In the genomic region with DNA sequence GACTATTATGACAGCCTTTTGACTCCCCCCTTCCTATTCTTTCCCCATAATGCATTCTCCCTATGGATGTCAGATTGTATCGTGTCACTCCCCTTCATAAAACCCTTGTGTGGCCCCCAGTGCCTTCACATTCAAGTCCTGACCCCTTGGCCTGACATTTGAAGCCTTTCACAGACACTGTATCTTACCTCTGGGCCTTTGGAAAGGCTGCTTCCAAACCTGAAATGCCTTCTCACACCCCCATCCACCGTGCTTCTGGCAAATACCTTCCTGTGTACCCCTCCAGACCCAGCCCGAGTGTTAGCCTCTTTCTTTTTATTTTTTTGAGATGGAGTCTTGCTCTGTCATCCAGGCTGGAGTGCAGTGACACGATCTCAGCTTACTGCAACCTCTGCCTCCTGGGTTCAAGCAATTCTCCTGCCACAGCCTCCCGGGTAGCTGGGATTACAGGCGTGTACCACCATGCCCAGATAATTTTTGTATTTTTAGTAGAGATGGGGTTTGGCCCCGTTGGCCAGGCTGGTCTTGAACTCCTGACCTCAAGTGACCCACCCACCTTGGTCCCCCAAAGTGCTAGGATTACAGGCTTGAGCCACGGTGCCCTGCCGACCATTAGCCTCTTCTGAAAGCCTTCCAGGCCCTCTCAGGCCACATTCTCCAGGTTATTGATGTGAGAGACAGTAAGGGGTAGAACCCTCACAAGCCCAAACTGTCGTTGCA, we compare ENCODE assay signal across 13 cellular contexts. TPM values are rescaled to one million over a fixed set of nuclear protein-coding genes. Genes with fewer than 3 reads are reported as not detected.
DNase-seq lines count a peak whose midpoint lies in the region; ATAC-seq, FAIRE-seq and TF ChIP-seq lines count a peak whose summit lies in the region.
"Had no signal": no experiment of that assay in that cellular context is flagged by ENCODE, and none has a peak within 500 bp of the region (broad histone marks: within the 10 kb centered on the region; RNA-seq: fewer than 3 reads in every experiment).

No MANE protein-coding gene starts in this region.

- H3K79me2 ChIP-seq in HCT116 (ENCODE audit: insufficient read depth, low read length) (peaks cover 25% of the 10 kb centered on the region), K562 (ENCODE audit: control insufficient read depth, insufficient read depth, low read length) (peaks cover 40% of the 10 kb centered on the region)

- no TSS peak for BruUV-seq in HCT116 (replicated peaks; lab: Mats Ljungman, UMichigan)
- BruUV-seq in K562 (replicated peaks; lab: Mats Ljungman, UMichigan) = no TSS peak

- WGBS in K562 (ENCODE audit: insufficient coverage, low coverage, missing lambda C conversion rate) = 76% methylated on average over 10 of the region's 10 CpGs

- no peak for FAIRE-seq in K562 (lab: Jason Lieb, UNC)
- FAIRE-seq: kidney had no signal

- RAD21 ChIA-PET in HCT116 (lab: Charles Lee; ENCODE audit: low non-redundant PET in 1 of 2, low total read pairs in 2 of 2, uncharacterized antibody in 2 of 2, unreplicated experiment in 2 of 2) = no interaction called here

- DNase-seq in CD4-positive, CD25-positive, alpha-beta regulatory T cell = no peak
- DNase-seq in HCT116 (ENCODE audit: low read depth, low spot score) (no peak), K562 (ENCODE audit: extremely low read depth in 1 of 4, low spot score in 3 of 4) (no peak), HAP-1 (ENCODE audit: low spot score in 2 of 2) (no peak), pons (ENCODE audit: low spot score) (no peak), NCI-H1105 treated with DMSO at 0.1 percent for 48 hours (lab: John Stamatoyannopoulos, UW) (no peak)
- DNase-seq: anterior cingulate cortex; NCI-H1694; retina; stimulated activated naive CD8-positive, alpha-beta T cell treated with anti-CD3 and anti-CD28 coated beads, Interleukin-15, Interleukin-2, amounts not matched to agents 100 U/mL and 50 U/mL, for 24 hours had no signal

- POLR2A ChIA-PET in HCT116 (lab: Charles Lee) (interaction anchor here (2.1 kb wide), 3 partner anchors 251 to 412 kb away, joined by 6 to 12 read pairs (median 7); a partner anchor contains a TSS), K562 (lab: Yijun Ruan, JAX) (interaction anchor here (0.6 to 1.9 kb wide), 10 partner anchors 8 to 338 kb away, joined by 3 to 15 read pairs (median 4); a partner anchor contains a TSS)

- H3K4me3 Mint-ChIP-seq in CD4-positive, CD25-positive, alpha-beta regulatory T cell = peak overlapping the region in 3 of 4 donors; percentile 48 to 99 (median 58)
- H3K4me3 Mint-ChIP-seq in nephron = peak overlapping the region; percentile 60 to 93 (median 76)

- H3K9me3 ChIP-seq in CD4-positive, CD25-positive, alpha-beta regulatory T cell (ENCODE audit: control insufficient read depth in 2 of 2, low read length in 2 of 2) = no peaks in the 10 kb centered on the region
- H3K9me3 ChIP-seq in HCT116 (ENCODE audit: control insufficient read depth in 1 of 2, insufficient read depth in 1 of 2, low read depth in 1 of 2, low read length in 2 of 2) (no peaks in the 10 kb centered on the region), K562 (replicated peaks; ENCODE audit: control insufficient read depth, insufficient read depth, low read depth, low read length) (no peaks in the 10 kb centered on the region), HAP-1 (peaks cover 2% of the 10 kb centered on the region; the same call in 1 of the 2 replicates)
- H3K9me3 ChIP-seq: BLaER1 had no signal

- H3K27me3 Mint-ChIP-seq in CD4-positive, CD25-positive, alpha-beta regulatory T cell = no peaks in the 10 kb centered on the region
- H3K27me3 Mint-ChIP-seq in nephron (ENCODE audit: low read depth) = no peaks in the 10 kb centered on the region

- no peak for TF ChIP-seq POLR2A in HCT116 (IDR thresholded peaks at IDR 0.05; ENCODE audit: borderline replicate concordance, extremely low read depth, insufficient read depth, insufficient read length)
- no peak for TF ChIP-seq POLR2A in K562 (conservative IDR thresholded peaks at IDR 0.05)

- TF ChIP-seq EP300 in K562 (IDR thresholded peaks at IDR 0.05; ENCODE audit: low read length) = no peak

- H3K27me3 ChIP-seq in CD4-positive, CD25-positive, alpha-beta regulatory T cell (ENCODE audit: control insufficient read depth, insufficient read depth, low read length) = no peaks in the 10 kb centered on the region
- H3K27me3 ChIP-seq in HCT116 (ENCODE audit: insufficient read depth, low read length) = no peaks in the 10 kb centered on the region
- no peaks in the 10 kb centered on the region for H3K27me3 ChIP-seq in K562 (ENCODE audit: control insufficient read depth in 2 of 2, insufficient read depth in 2 of 2, low read length in 2 of 2)
- no peaks in the 10 kb centered on the region for H3K27me3 ChIP-seq in HAP-1 (ENCODE audit: low read depth)
- H3K27me3 ChIP-seq: BLaER1 had no signal

- H3K9me3 Mint-ChIP-seq in CD4-positive, CD25-positive, alpha-beta regulatory T cell = no peaks in the 10 kb centered on the region
- H3K9me3 Mint-ChIP-seq in nephron = no peaks in the 10 kb centered on the region

- TF ChIP-seq RAD21 in HCT116 (IDR thresholded peaks at IDR 0.05; ENCODE audit: low read depth) (no peak), K562 (CRISPR knock-in tag; conservative IDR thresholded peaks at IDR 0.05 in 1 of 2, IDR thresholded peaks at IDR 0.05 in 1 of 2) (no peak)

- H3K36me3 Mint-ChIP-seq in CD4-positive, CD25-positive, alpha-beta regulatory T cell = peaks cover 13% of the 10 kb centered on the region
- peaks cover 24% of the 10 kb centered on the region for H3K36me3 Mint-ChIP-seq in nephron (ENCODE audit: low read depth)

- peaks cover 37% of the 10 kb centered on the region for H3K4me1 ChIP-seq in CD4-positive, CD25-positive, alpha-beta regulatory T cell (ENCODE audit: control insufficient read depth, insufficient read depth, low read length, poor library complexity, severe bottlenecking)
- peaks cover 3 to 30% of the 10 kb centered on the region in 2 experiments; a peak in 3 of 4 replicates for H3K4me1 ChIP-seq in HCT116 (ENCODE audit: control insufficient read depth in 1 of 2, insufficient read depth in 2 of 2, low read length in 2 of 2)
- H3K4me1 ChIP-seq in K562 (replicated peaks in 1 of 2; ENCODE audit: control insufficient read depth in 2 of 2, insufficient read depth in 2 of 2, low read length in 2 of 2) = peaks cover 14 to 46% of the 10 kb centered on the region in 2 experiments
- peaks cover 13% of the 10 kb centered on the region for H3K4me1 ChIP-seq in HAP-1

- TF ChIP-seq CTCF in HCT116 (IDR thresholded peaks at IDR 0.05 in 2 of 3, conservative IDR thresholded peaks at IDR 0.05 in 1 of 3; ENCODE audit: borderline replicate concordance in 1 of 3, insufficient read depth in 1 of 3, low read depth in 2 of 3, low read length in 2 of 3) = no peak
- TF ChIP-seq CTCF in K562 (IDR thresholded peaks at IDR 0.05 in 2 of 3, conservative IDR thresholded peaks at IDR 0.05 in 1 of 3; ENCODE audit: insufficient read depth in 2 of 3, low read depth in 1 of 3, low read length in 3 of 3) = no peak
- TF ChIP-seq CTCF in nephron (IDR thresholded peaks at IDR 0.05; ENCODE audit: unreplicated experiment in 3 of 3) = no peak

- H4K20me1 ChIP-seq in HCT116 (ENCODE audit: insufficient read depth) (no peaks in the 10 kb centered on the region), K562 (replicated peaks; ENCODE audit: control insufficient read depth, insufficient read depth, low read length) (peaks cover 4% of the 10 kb centered on the region)

- in situ Hi-C loops in K562 (cut with MboI) (no loop called here), HAP-1 (cut with MboI; ENCODE audit: low sequenced_read_pairs) (no loop called here)

- peak overlapping the region in 2 of 3 donors; percentile 74 to 99 for H3K27ac Mint-ChIP-seq in CD4-positive, CD25-positive, alpha-beta regulatory T cell
- H3K27ac Mint-ChIP-seq in nephron = peak overlapping the region; percentile 97 to 99 (median 98)

- peaks cover 8% of the 10 kb centered on the region for H3K36me3 ChIP-seq in CD4-positive, CD25-positive, alpha-beta regulatory T cell (ENCODE audit: control insufficient read depth, insufficient read depth, low read length)
- no peaks in the 10 kb centered on the region for H3K36me3 ChIP-seq in HCT116 (ENCODE audit: control insufficient read depth in 1 of 2, insufficient read depth in 2 of 2, low read length in 2 of 2)
- peaks cover 48% of the 10 kb centered on the region; the same call in 2 of the 3 replicates for H3K36me3 ChIP-seq in K562 (ENCODE audit: control insufficient read depth, insufficient read depth, low read length)
- H3K36me3 ChIP-seq in HAP-1 (replicated peaks) = peaks cover 5% of the 10 kb centered on the region

- peak overlapping the region; percentile 99 for H3K27ac ChIP-seq in CD4-positive, CD25-positive, alpha-beta regulatory T cell (ENCODE audit: insufficient read depth, low read length, poor library complexity, severe bottlenecking)
- no peak overlapping the region for H3K27ac ChIP-seq in HCT116 (ENCODE audit: low read depth, low read length)
- no peak overlapping the region; the same call in 2 of the 3 replicates for H3K27ac ChIP-seq in K562 (ENCODE audit: extremely low read depth, low read depth, low read length)
- H3K27ac ChIP-seq: BLaER1 had no signal

- no peak overlapping the region for H2AFZ ChIP-seq in HCT116 (ENCODE audit: low read depth, low read length, poor library complexity, severe bottlenecking)
- 0 out of 2 replicates have a peak overlapping the region, but pooled peaks have one; percentile 10 for H2AFZ ChIP-seq in K562 (ENCODE audit: low read depth, low read length)

- no peak for ATAC-seq in CD4-positive, CD25-positive, alpha-beta regulatory T cell (ENCODE audit: low read depth in 2 of 2)
- ATAC-seq in HCT116 (no peak), K562 (no peak)
- ATAC-seq: stimulated activated naive CD8-positive, alpha-beta T cell treated with anti-CD3 and anti-CD28 coated beads, Interleukin-15, Interleukin-2, amounts not matched to agents 100 U/mL and 50 U/mL, for 24 hours had no signal

- no peak overlapping the region for H3K4me3 ChIP-seq in CD4-positive, CD25-positive, alpha-beta regulatory T cell (ENCODE audit: low read depth, low read length)
- H3K4me3 ChIP-seq in HCT116 (replicated peaks in 1 of 2; ENCODE audit: low read depth in 1 of 2, low read length in 2 of 2) (no peak overlapping the region), K562 (no peak overlapping the region), HAP-1 (no peak overlapping the region)

- intact Hi-C loops in HCT116 (cut with micrococcal nuclease) (no loop called here), K562 (cut with micrococcal nuclease) (no loop called here)

- no peak overlapping the region for H3K9ac ChIP-seq in HCT116 (ENCODE audit: low read length)
- H3K9ac ChIP-seq in K562 (ENCODE audit: insufficient read depth in 1 of 2, low read depth in 2 of 2, low read length in 2 of 2) = peak overlapping the region; percentile 16 to 69; a peak in 1 of 4 replicates
- H3K9ac ChIP-seq: BLaER1 had no signal

- H3K4me2 ChIP-seq in HCT116 (ENCODE audit: low read length) (peak overlapping the region; percentile 84; the same call in 1 of the 2 replicates), K562 (ENCODE audit: insufficient read depth, low read length) (no peak overlapping the region)

- CTCF ChIA-PET in HCT116 (lab: Charles Lee) = interaction anchor here (0.7 to 3.4 kb wide), 18 partner anchors 8 to 508 kb away, joined by 3 to 32 read pairs (median 7); a partner anchor contains a TSS
- CTCF ChIA-PET in K562 (lab: Yijun Ruan, JAX; ENCODE audit: low intra/inter-chr PET ratio) = interaction anchor here (1.0 kb wide), 1 partner anchor 236 kb away, joined by 3 read pairs; no protein-coding TSS in a partner anchor

- H3K9me2 ChIP-seq in HCT116 (ENCODE audit: insufficient read depth) = no peaks in the 10 kb centered on the region

- H3K9me1 ChIP-seq in K562 (ENCODE audit: control insufficient read depth, insufficient read depth, low read length) = no peaks in the 10 kb centered on the region

- peaks cover 13 to 40% (median 24%) of the 10 kb centered on the region in 4 donors for H3K4me1 Mint-ChIP-seq in CD4-positive, CD25-positive, alpha-beta regulatory T cell
- peaks cover 22% of the 10 kb centered on the region for H3K4me1 Mint-ChIP-seq in nephron

RNA-seq across cellular contexts. Expression of a gene that starts 2.1 kb away (rescaled TPM):
- total RNA-seq in CD4-positive, CD25-positive, alpha-beta regulatory T cell = 11.4 TPM
- 1 to 10 TPM; 4.0 to 5.9 (median 5.6) TPM for polyA plus RNA-seq in CD4-positive, CD25-positive, alpha-beta regulatory T cell
- total RNA-seq in HCT116 (2021; ENCODE audit: unreplicated experiment) (11.8 TPM), K562 (2014; rRNA removed) (10.3 and 11.8 TPM in 2 replicates), K562 (2014; rRNA removed; fragmentation: Illumina TruSeq; extraction: Trizol) (1.2 and 1.9 TPM in 2 replicates), K562 (2015; rRNA removed; fragmentation: Illumina TruSeq; extraction: Trizol) (5.0 and 6.6 TPM in 2 replicates), K562 (2021) (13.2 and 13.5 TPM in 2 replicates)
- polyA plus RNA-seq in HCT116 (2012) = 9.9 and 10.2 TPM in 2 replicates
- 14.5 and 27.5 TPM in 2 replicates for total RNA-seq in K562 (2011; cell fraction: chromatin; rRNA removed; ENCODE audit: low replicate concordance)
- 22.8 and 23.9 TPM in 2 replicates for total RNA-seq in K562 (2011; cell fraction: nucleolus; rRNA removed)
- total RNA-seq in K562 (2011; cell fraction: nucleoplasm; rRNA removed) = 15.2 and 19.7 TPM in 2 replicates
- polyA plus RNA-seq in K562 (2011; rRNA removed) (2.1 and 5.6 TPM in 2 replicates), K562 (2014; fragmentation: Illumina TruSeq; extraction: Trizol) (1.8 and 4.8 TPM in 2 replicates), K562 (2014; fragmentation: Nextera tagmentation; extraction: Ambion mirVana) (under 1 TPM; 0.11 to 0.17 TPM), K562 (2014; rRNA removed) (8.4 and 9.5 TPM in 2 replicates)
- polyA plus RNA-seq in K562 (2011; cell fraction: cytosol; rRNA removed) = 3.3 and 7.9 TPM in 2 replicates
- polyA plus RNA-seq in K562 (2011; cell fraction: nucleus; rRNA removed) = 33.0 and 40.2 TPM in 2 replicates
- polyA plus RNA-seq in K562 (2012) = 8.9 and 9.6 TPM in 2 replicates
- polyA minus RNA-seq in K562 (2011; rRNA and poly(A)+ RNA removed) = 1.6 and 2.5 TPM in 2 replicates
- 4.5 and 6.8 TPM in 2 replicates for polyA minus RNA-seq in K562 (2011; cell fraction: cytosol; rRNA and poly(A)+ RNA removed)
- 5.1 and 8.1 TPM in 2 replicates for polyA minus RNA-seq in K562 (2011; cell fraction: nucleus; rRNA and poly(A)+ RNA removed)

RNA-seq across cellular contexts. Expression of a gene that starts 10.6 kb away (rescaled TPM):
- 1.6 TPM for total RNA-seq in CD4-positive, CD25-positive, alpha-beta regulatory T cell
- 1 to 10 TPM in 2 of 4 donors, under 1 TPM in 2; 0.33 to 5.0 (median 1.5) TPM for polyA plus RNA-seq in CD4-positive, CD25-positive, alpha-beta regulatory T cell
- 8.7 TPM for total RNA-seq in HCT116 (2021; ENCODE audit: unreplicated experiment)
- 12.0 and 12.8 TPM in 2 replicates for polyA plus RNA-seq in HCT116 (2012)
- 0.44 and 0.81 TPM in 2 replicates for total RNA-seq in K562 (2011; cell fraction: chromatin; rRNA removed; ENCODE audit: low replicate concordance)
- 1.2 and 1.4 TPM in 2 replicates for total RNA-seq in K562 (2011; cell fraction: nucleolus; rRNA removed)
- 0.73 and 0.92 TPM in 2 replicates for total RNA-seq in K562 (2011; cell fraction: nucleoplasm; rRNA removed)
- 0.53 and 0.91 TPM in 2 replicates for total RNA-seq in K562 (2014; rRNA removed)
- 0.11 and 0.29 TPM in 2 replicates for total RNA-seq in K562 (2014; rRNA removed; fragmentation: Illumina TruSeq; extraction: Trizol)
- total RNA-seq in K562 (2015; rRNA removed; fragmentation: Illumina TruSeq; extraction: Trizol) = 0.25 and 0.26 TPM in 2 replicates
- 0.64 and 0.85 TPM in 2 replicates for total RNA-seq in K562 (2021)
- polyA plus RNA-seq in K562 (2011; rRNA removed) = 0.04 and 0.08 TPM in 2 replicates
- polyA plus RNA-seq in K562 (2011; cell fraction: cytosol; rRNA removed) = 0.25 and 0.67 TPM in 2 replicates
- polyA plus RNA-seq in K562 (2011; cell fraction: nucleus; rRNA removed) = 0.22 and 0.28 TPM in 2 replicates
- polyA plus RNA-seq in K562 (2012) = 0.72 and 1.9 TPM in 2 replicates
- 0.62 and 0.73 TPM in 2 replicates for polyA plus RNA-seq in K562 (2014; fragmentation: Illumina TruSeq; extraction: Trizol)
- polyA plus RNA-seq in K562 (2014; fragmentation: Nextera tagmentation; extraction: Ambion mirVana) = under 1 TPM; 0.06 TPM
- polyA plus RNA-seq in K562 (2014; rRNA removed) = 0.19 and 0.54 TPM in 2 replicates
- polyA minus RNA-seq in K562 (2011; rRNA and poly(A)+ RNA removed) = not detected in 2 replicates
- polyA minus RNA-seq in K562 (2011; cell fraction: cytosol; rRNA and poly(A)+ RNA removed) = 1.4 TPM in 1 of 2 replicates, not detected in the other
- polyA minus RNA-seq in K562 (2011; cell fraction: nucleus; rRNA and poly(A)+ RNA removed) = 0.22 TPM in 1 of 2 replicates, not detected in the other

RNA-seq across cellular contexts. Expression of a gene that starts 18.8 kb away (rescaled TPM):
- total RNA-seq in CD4-positive, CD25-positive, alpha-beta regulatory T cell = 0.12 TPM
- polyA plus RNA-seq in CD4-positive, CD25-positive, alpha-beta regulatory T cell = under 1 TPM in 2 of 4 donors, not detected in 2; 0.06 to 0.09 TPM
- total RNA-seq in HCT116 (2021; ENCODE audit: unreplicated experiment) (0.69 TPM), K562 (2014; rRNA removed) (not detected in 2 replicates), K562 (2014; rRNA removed; fragmentation: Illumina TruSeq; extraction: Trizol) (not detected in 2 replicates), K562 (2015; rRNA removed; fragmentation: Illumina TruSeq; extraction: Trizol) (not detected in 2 replicates), K562 (2021) (0.13 TPM in 1 of 2 replicates, not detected in the other)
- polyA plus RNA-seq in HCT116 (2012) = 0.42 and 0.60 TPM in 2 replicates
- total RNA-seq in K562 (2011; cell fraction: chromatin; rRNA removed; ENCODE audit: low replicate concordance) = not detected in 2 replicates
- total RNA-seq in K562 (2011; cell fraction: nucleolus; rRNA removed) = 0.17 TPM in 1 of 2 replicates, not detected in the other
- 0.23 TPM in 1 of 2 replicates, not detected in the other for total RNA-seq in K562 (2011; cell fraction: nucleoplasm; rRNA removed)
- polyA plus RNA-seq in K562 (2011; rRNA removed) (0.03 and 0.06 TPM in 2 replicates), K562 (2014; fragmentation: Illumina TruSeq; extraction: Trizol) (0.04 and 0.07 TPM in 2 replicates), K562 (2014; fragmentation: Nextera tagmentation; extraction: Ambion mirVana) (under 1 TPM in 1 of 2 experiments, not detected in 1; 0.06 TPM), K562 (2014; rRNA removed) (not detected in 2 replicates)
- polyA plus RNA-seq in K562 (2011; cell fraction: cytosol; rRNA removed) = 0.04 and 0.12 TPM in 2 replicates
- polyA plus RNA-seq in K562 (2011; cell fraction: nucleus; rRNA removed) = 0.04 and 0.06 TPM in 2 replicates
- 0.09 and 0.21 TPM in 2 replicates for polyA plus RNA-seq in K562 (2012)
- polyA minus RNA-seq in K562 (2011; rRNA and poly(A)+ RNA removed) = 0.03 and 0.04 TPM in 2 replicates
- not detected in 2 replicates for polyA minus RNA-seq in K562 (2011; cell fraction: cytosol; rRNA and poly(A)+ RNA removed)
- polyA minus RNA-seq in K562 (2011; cell fraction: nucleus; rRNA and poly(A)+ RNA removed) = not detected in 2 replicates

RNA-seq across cellular contexts. Expression of a gene that starts 21.6 kb away (rescaled TPM):
- 3.8 TPM for total RNA-seq in CD4-positive, CD25-positive, alpha-beta regulatory T cell
- polyA plus RNA-seq in CD4-positive, CD25-positive, alpha-beta regulatory T cell = 1 to 10 TPM in 3 of 4 donors, under 1 TPM in 1; 0.76 to 2.2 (median 1.4) TPM
- total RNA-seq in HCT116 (2021; ENCODE audit: unreplicated experiment) (0.10 TPM), K562 (2014; rRNA removed) (not detected in 2 replicates), K562 (2014; rRNA removed; fragmentation: Illumina TruSeq; extraction: Trizol) (not detected in 2 replicates), K562 (2015; rRNA removed; fragmentation: Illumina TruSeq; extraction: Trizol) (not detected in 2 replicates), K562 (2021) (0.07 TPM in 1 of 2 replicates, not detected in the other)
- polyA plus RNA-seq in HCT116 (2012) = 0.94 and 4.3 TPM in 2 replicates
- total RNA-seq in K562 (2011; cell fraction: chromatin; rRNA removed; ENCODE audit: low replicate concordance) = not detected in 2 replicates
- total RNA-seq in K562 (2011; cell fraction: nucleolus; rRNA removed) = not detected in 2 replicates
- not detected in 2 replicates for total RNA-seq in K562 (2011; cell fraction: nucleoplasm; rRNA removed)
- polyA plus RNA-seq in K562 (2011; rRNA removed) (not detected in 2 replicates), K562 (2014; fragmentation: Illumina TruSeq; extraction: Trizol) (not detected in 2 replicates), K562 (2014; fragmentation: Nextera tagmentation; extraction: Ambion mirVana) (1 to 10 TPM; 2.2 to 2.7 TPM), K562 (2014; rRNA removed) (not detected in 2 replicates)
- 0.03 TPM in 1 of 2 replicates, not detected in the other for polyA plus RNA-seq in K562 (2011; cell fraction: cytosol; rRNA removed)
- polyA plus RNA-seq in K562 (2011; cell fraction: nucleus; rRNA removed) = not detected in 2 replicates
- polyA plus RNA-seq in K562 (2012) = 0.56 and 2.4 TPM in 2 replicates
- polyA minus RNA-seq in K562 (2011; rRNA and poly(A)+ RNA removed) = not detected in 2 replicates
- polyA minus RNA-seq in K562 (2011; cell fraction: cytosol; rRNA and poly(A)+ RNA removed) = not detected in 2 replicates
- polyA minus RNA-seq in K562 (2011; cell fraction: nucleus; rRNA and poly(A)+ RNA removed) = not detected in 2 replicates

RNA-seq across cellular contexts. Expression of a gene that starts 33.2 kb away (rescaled TPM):
- not detected for total RNA-seq in CD4-positive, CD25-positive, alpha-beta regulatory T cell
- polyA plus RNA-seq in CD4-positive, CD25-positive, alpha-beta regulatory T cell = not detected
- total RNA-seq in HCT116 (2021; ENCODE audit: unreplicated experiment) = not detected
- polyA plus RNA-seq in HCT116 (2012) = not detected in 2 replicates
- not detected in 2 replicates for total RNA-seq in K562 (2011; cell fraction: chromatin; rRNA removed; ENCODE audit: low replicate concordance)
- total RNA-seq in K562 (2011; cell fraction: nucleolus; rRNA removed) = not detected in 2 replicates
- not detected in 2 replicates for total RNA-seq in K562 (2011; cell fraction: nucleoplasm; rRNA removed)
- not detected in 2 replicates for total RNA-seq in K562 (2014; rRNA removed)
- not detected in 2 replicates for total RNA-seq in K562 (2014; rRNA removed; fragmentation: Illumina TruSeq; extraction: Trizol)
- not detected in 2 replicates for total RNA-seq in K562 (2015; rRNA removed; fragmentation: Illumina TruSeq; extraction: Trizol)
- total RNA-seq in K562 (2021) = not detected in 2 replicates
- not detected in 2 replicates for polyA plus RNA-seq in K562 (2011; rRNA removed)
- not detected in 2 replicates for polyA plus RNA-seq in K562 (2011; cell fraction: cytosol; rRNA removed)
- polyA plus RNA-seq in K562 (2011; cell fraction: nucleus; rRNA removed) = not detected in 2 replicates
- not detected in 2 replicates for polyA plus RNA-seq in K562 (2012)
- polyA plus RNA-seq in K562 (2014; fragmentation: Illumina TruSeq; extraction: Trizol) = not detected in 2 replicates
- polyA plus RNA-seq in K562 (2014; fragmentation: Nextera tagmentation; extraction: Ambion mirVana) = not detected
- polyA plus RNA-seq in K562 (2014; rRNA removed) = not detected in 2 replicates
- not detected in 2 replicates for polyA minus RNA-seq in K562 (2011; rRNA and poly(A)+ RNA removed)
- not detected in 2 replicates for polyA minus RNA-seq in K562 (2011; cell fraction: cytosol; rRNA and poly(A)+ RNA removed)
- not detected in 2 replicates for polyA minus RNA-seq in K562 (2011; cell fraction: nucleus; rRNA and poly(A)+ RNA removed)
- total RNA-seq: kidney had no signal
